Comparison of ENCODE assay signal across 8 cellular contexts in the genomic region with DNA sequence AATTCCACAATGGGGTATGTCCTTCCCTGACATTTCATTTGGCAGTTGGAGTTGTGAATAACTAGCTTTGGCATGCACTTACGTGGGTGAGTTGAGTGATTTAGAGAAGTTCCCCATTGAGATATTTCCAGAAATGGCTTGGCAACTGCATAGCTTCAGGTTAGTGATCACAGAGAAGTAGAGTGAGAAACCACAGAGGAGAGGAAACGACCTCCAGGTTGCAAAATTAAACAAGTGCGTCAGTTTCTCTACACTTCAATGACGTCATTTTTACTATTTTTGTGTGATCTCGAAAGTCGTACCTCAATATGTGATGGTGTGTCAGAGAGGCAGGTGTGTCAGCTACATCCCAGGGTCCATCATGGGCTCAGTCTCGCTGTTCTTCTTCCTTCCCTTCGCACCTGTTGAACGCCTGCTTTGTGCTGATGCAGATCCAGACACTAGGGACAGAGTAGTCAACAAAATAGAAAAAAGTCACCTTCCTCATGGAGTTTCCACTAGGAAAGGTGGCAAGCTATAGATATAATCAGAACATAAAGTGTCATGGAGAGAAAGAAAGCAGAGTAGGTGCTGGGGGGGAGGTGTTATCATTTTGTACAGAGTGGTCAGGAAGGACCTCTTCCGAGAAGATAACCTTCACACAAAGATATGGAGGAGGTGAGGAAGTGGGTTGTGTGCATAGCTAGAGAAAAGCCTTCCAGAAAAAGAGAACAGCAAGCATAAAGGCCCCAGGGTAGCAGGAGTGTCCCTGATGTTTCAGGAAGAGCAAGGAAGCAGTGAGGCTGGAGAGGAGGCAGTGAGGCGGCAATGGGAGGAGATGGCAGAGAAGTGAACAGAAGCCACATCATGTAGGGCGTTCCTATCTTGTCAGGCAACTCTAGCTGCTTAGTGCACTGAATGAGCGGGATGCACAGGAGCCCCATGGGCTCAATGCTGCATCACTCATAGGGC.
DNase-seq lines count a peak whose midpoint lies in the region; ATAC-seq, FAIRE-seq and TF ChIP-seq lines count a peak whose summit lies in the region.

No MANE protein-coding gene starts in this region.

- ATAC-seq in GM21515 (IDR thresholded peaks at IDR 0.05; ENCODE audit: unreplicated experiment), result peak; percentile 82

- H3K36me3 Mint-ChIP-seq in IgD-negative memory B cell, result peaks cover 17% of the 10 kb centered on the region

- no peaks in the 10 kb centered on the region for H3K27me3 Mint-ChIP-seq in IgD-negative memory B cell

- peak overlapping the region in 1 of 4 donors; percentile 23 for H3K4me3 Mint-ChIP-seq in IgD-negative memory B cell

- DNase-seq in GM12892 (ENCODE audit: insufficient read length) (no peak), choroid plexus epithelial cell (ENCODE audit: low read depth) (peak; percentile 10), cortex of kidney (lab: John Stamatoyannopoulos, UW) (no peak), frontal cortex (ENCODE audit: low spot score in 2 of 2) (no peak), islet precursor cell (no peak), foreskin melanocyte (no peak)

- no peak for TF ChIP-seq POLR2A in GM12892 (IDR thresholded peaks at IDR 0.05; ENCODE audit: low read depth, low read length)

- TF ChIP-seq CTCF in choroid plexus epithelial cell (conservative IDR thresholded peaks at IDR 0.05; ENCODE audit: low read depth, low read length), result no peak

- peak; percentile 14 for FAIRE-seq in GM12892 (lab: Jason Lieb, UNC)
- no peak for FAIRE-seq in frontal cortex (lab: Jason Lieb, UNC)

- H3K9me3 Mint-ChIP-seq in IgD-negative memory B cell, result peaks cover 0 to 1% (median 0%) of the 10 kb centered on the region in 3 donors

- peak overlapping the region; percentile 25 to 72 (median 25) for H3K27ac Mint-ChIP-seq in IgD-negative memory B cell

- H3K4me3 ChIP-seq in choroid plexus epithelial cell (ENCODE audit: low read depth, low read length), result no peak overlapping the region

- H3K4me1 Mint-ChIP-seq in IgD-negative memory B cell, result peaks cover 19 to 24% (median 22%) of the 10 kb centered on the region in 3 donors
